Comparison of ENCODE assay signal across 8 cellular contexts in genomic region chr3:39065197-39065596, GRCh38. TPM values are rescaled to one million over a fixed set of nuclear protein-coding genes. Genes with fewer than 3 reads are reported as not detected.
DNase-seq lines count a peak whose midpoint lies in the region; ATAC-seq and TF ChIP-seq lines count a peak whose summit lies in the region.

No MANE protein-coding gene starts in this region.

- peak; percentile 47 for TF ChIP-seq CTCF in GM13976 (IDR thresholded peaks at IDR 0.05; ENCODE audit: borderline replicate concordance, control extremely low read depth, extremely low read depth, insufficient read depth, missing control alignments)

- ATAC-seq in HG02678 (IDR thresholded peaks at IDR 0.05; ENCODE audit: unreplicated experiment) = peak; percentile 96

- DNase-seq in Ammon's horn (ENCODE audit: low spot score) (peak; percentile 69), GM13976 (ENCODE audit: low spot score) (peak; percentile 50), NAMALWA (ENCODE audit: low spot score) (peak; percentile 83), amniotic stem cell (lab: John Stamatoyannopoulos, UW) (peak; percentile 9), lung microvascular endothelial cell (ENCODE audit: low read depth in 2 of 2) (peak; percentile 27 to 40), NCI-H1417 (lab: John Stamatoyannopoulos, UW) (no peak)
- DNase-seq in stimulated activated CD8-positive, alpha-beta memory T cell treated with anti-CD3 and anti-CD28 coated beads, Interleukin-4, amount 100 ng/mL, for 48 hours = no peak

- in situ Hi-C loops in GM13976 (cut with MboI; ENCODE audit: low sequenced_read_pairs, unreplicated experiment) = no loop called here

RNA-seq across cellular contexts. Expression of gene WDR48, which starts 13.4 kb away (rescaled TPM):
- 25.5 and 29.2 TPM in 2 replicates for total RNA-seq in lung microvascular endothelial cell

RNA-seq across cellular contexts. Expression of gene SCN11A, which starts 13.5 kb away (rescaled TPM):
- total RNA-seq in lung microvascular endothelial cell = under 0.01 TPM in 2 replicates

RNA-seq across cellular contexts. Expression of gene GORASP1, which starts 42.2 kb away (rescaled TPM):
- 22.4 and 31.3 TPM in 2 replicates for total RNA-seq in lung microvascular endothelial cell

RNA-seq across cellular contexts. Expression of gene TTC21A, which starts 42.3 kb away (rescaled TPM):
- 1.3 and 1.6 TPM in 2 replicates for total RNA-seq in lung microvascular endothelial cell

Comparison
In these comparisons a context has a peak if more than half of its experiments do, and no peak if none do; other contexts are left out.
1. DNase-seq: peak in Ammon's horn (single experiment), GM13976 (single experiment), NAMALWA (single experiment), amniotic stem cell (single experiment) and lung microvascular endothelial cell (2 of 2); none in stimulated activated CD8-positive, alpha-beta memory T cell treated with anti-CD3 and anti-CD28 coated beads, Interleukin-4, amount 100 ng/mL, for 48 hours (single experiment) and NCI-H1417 (0 of 3).